11 cellular contexts compared by ENCODE assay signal in genomic region chr6:37501632-37502466, GRCh38. TPM values are rescaled to one million over a fixed set of nuclear protein-coding genes. Genes with fewer than 3 reads are reported as not detected.
DNase-seq lines count a peak whose midpoint lies in the region; ATAC-seq and TF ChIP-seq lines count a peak whose summit lies in the region.
"Had no signal": no experiment of that assay in that cellular context is flagged by ENCODE, and none has a peak within 500 bp of the region (broad histone marks: within the 10 kb centered on the region; RNA-seq: fewer than 3 reads in every experiment).

No MANE protein-coding gene starts in this region.

- peak overlapping the region; percentile 91 for H3K27ac ChIP-seq in CD8-positive, alpha-beta T cell (ENCODE audit: low read depth, low read length)
- no peak overlapping the region for H3K27ac ChIP-seq in esophagus muscularis mucosa (replicated peaks in 1 of 4)

- peaks cover 3% of the 10 kb centered on the region for H3K36me3 Mint-ChIP-seq in CD8-positive, alpha-beta T cell
- peaks cover 31% of the 10 kb centered on the region for H3K36me3 Mint-ChIP-seq in activated T-helper 17 cell treated with anti-CD3 and anti-CD28 coated beads, Interleukin-2, amount 50 U/mL, for 72 hours (ENCODE audit: low read depth)
- no peaks in the 10 kb centered on the region for H3K36me3 Mint-ChIP-seq in naive B cell

- peak overlapping the region; percentile 66 for H3K4me3 Mint-ChIP-seq in CD8-positive, alpha-beta T cell
- peak overlapping the region; percentile 86 for H3K4me3 Mint-ChIP-seq in activated T-helper 17 cell treated with anti-CD3 and anti-CD28 coated beads, Interleukin-2, amount 50 U/mL, for 72 hours
- H3K4me3 Mint-ChIP-seq in naive B cell = peak overlapping the region; percentile 17 to 86 (median 74)

- CTCF ChIA-PET in CD8-positive, alpha-beta T cell (lab: Charles Lee) = interaction anchor here (0.7 to 8.1 kb wide), 8 partner anchors 11 to 64 kb away, joined by 3 to 65 read pairs (median 4); no protein-coding TSS in a partner anchor

- no peak for TF ChIP-seq POLR2A in esophagus muscularis mucosa (IDR thresholded peaks at IDR 0.05; ENCODE audit: low read depth)

- no peaks in the 10 kb centered on the region for H3K27me3 ChIP-seq in CD8-positive, alpha-beta T cell (ENCODE audit: insufficient read depth, low read length)
- no peaks in the 10 kb centered on the region for H3K27me3 ChIP-seq in esophagus muscularis mucosa

- H3K9me3 ChIP-seq in CD8-positive, alpha-beta T cell (ENCODE audit: low read length) = no peaks in the 10 kb centered on the region
- no peaks in the 10 kb centered on the region for H3K9me3 ChIP-seq in esophagus muscularis mucosa

- H3K36me3 ChIP-seq in CD8-positive, alpha-beta T cell (ENCODE audit: insufficient read depth, low read length) = no peaks in the 10 kb centered on the region
- H3K36me3 ChIP-seq in esophagus muscularis mucosa = no peaks in the 10 kb centered on the region

- no peak overlapping the region for H3K4me3 ChIP-seq in CD8-positive, alpha-beta T cell (ENCODE audit: low read depth, low read length)
- no peak overlapping the region for H3K4me3 ChIP-seq in esophagus muscularis mucosa

- H3K27me3 Mint-ChIP-seq in CD8-positive, alpha-beta T cell (ENCODE audit: low read depth) = no peaks in the 10 kb centered on the region
- H3K27me3 Mint-ChIP-seq in activated T-helper 17 cell treated with anti-CD3 and anti-CD28 coated beads, Interleukin-2, amount 50 U/mL, for 72 hours = no peaks in the 10 kb centered on the region
- no peaks in the 10 kb centered on the region for H3K27me3 Mint-ChIP-seq in naive B cell

- peaks cover 88% of the 10 kb centered on the region for H3K4me1 Mint-ChIP-seq in CD8-positive, alpha-beta T cell (ENCODE audit: low read depth)
- H3K4me1 Mint-ChIP-seq in activated T-helper 17 cell treated with anti-CD3 and anti-CD28 coated beads, Interleukin-2, amount 50 U/mL, for 72 hours = peaks cover 53% of the 10 kb centered on the region
- H3K4me1 Mint-ChIP-seq in naive B cell = peaks cover 45 to 86% (median 54%) of the 10 kb centered on the region in 3 donors

- peak overlapping the region; percentile 98 for H3K27ac Mint-ChIP-seq in CD8-positive, alpha-beta T cell
- H3K27ac Mint-ChIP-seq in activated T-helper 17 cell treated with anti-CD3 and anti-CD28 coated beads, Interleukin-2, amount 50 U/mL, for 72 hours = peak overlapping the region; percentile 97
- H3K27ac Mint-ChIP-seq in naive B cell = peak overlapping the region; percentile 98 to 100 (median 99)

- TF ChIP-seq CTCF in CD8-positive, alpha-beta T cell (IDR thresholded peaks at IDR 0.05) = no peak
- TF ChIP-seq CTCF in esophagus muscularis mucosa (IDR thresholded peaks at IDR 0.05) = no peak

- 81% methylated on average over 10 of the region's 10 CpGs for WGBS in esophagus muscularis mucosa

- ATAC-seq in CD8-positive, alpha-beta T cell = peak; percentile 8
- no peak for ATAC-seq in activated T-helper 17 cell treated with anti-CD3 and anti-CD28 coated beads, Interleukin-2, amount 50 U/mL, for 72 hours (replicated peaks)
- ATAC-seq in naive B cell (ENCODE audit: low read depth in 2 of 2) = peak in 1 of 2 donors; percentile 11

- H3K4me1 ChIP-seq in CD8-positive, alpha-beta T cell (ENCODE audit: insufficient read depth, low read length) = peaks cover 84% of the 10 kb centered on the region
- H3K4me1 ChIP-seq in esophagus muscularis mucosa = peaks cover 5 to 12% (median 8%) of the 10 kb centered on the region in 4 donors

- DNase-seq in CD8-positive, alpha-beta T cell = peak in 4 of 7 experiments; percentile 40 to 67 (median 54)
- DNase-seq in KG1 (lab: John Stamatoyannopoulos, UW) = peak; percentile 59
- DNase-seq in naive B cell = peak; percentile 21
- no peak for DNase-seq in esophagus muscularis mucosa (ENCODE audit: extremely low spot score)
- no peak for DNase-seq in superior temporal gyrus (ENCODE audit: extremely low spot score)
- no peak for DNase-seq in cerebellar cortex (ENCODE audit: low spot score)
- DNase-seq: Calu3, cerebellar nuclear complex, GOT3, SW 1271 had no signal

- POLR2A ChIA-PET in CD8-positive, alpha-beta T cell (lab: Charles Lee) = interaction anchor here (0.9 to 10.6 kb wide), 10 partner anchors 10 to 196 kb away, joined by 3 to 207 read pairs (median 5); partner anchors contain the start of genes CMTR1 and MDGA1

- H3K9me3 Mint-ChIP-seq in CD8-positive, alpha-beta T cell = no peaks in the 10 kb centered on the region
- H3K9me3 Mint-ChIP-seq in activated T-helper 17 cell treated with anti-CD3 and anti-CD28 coated beads, Interleukin-2, amount 50 U/mL, for 72 hours = no peaks in the 10 kb centered on the region
- H3K9me3 Mint-ChIP-seq in naive B cell = no peaks in the 10 kb centered on the region

- no peak for TF ChIP-seq EP300 in esophagus muscularis mucosa (IDR thresholded peaks at IDR 0.05)

- intact Hi-C loops in CD8-positive, alpha-beta T cell (cut with DNase I, micrococcal nuclease) = loop anchor here in 1 of 2 experiments (1.0 to 5.0 kb wide), 5 partner anchors 14 to 245 kb away; partner anchors contain the start of genes CMTR1, TBC1D22B and TMEM217
- intact Hi-C loops in esophagus muscularis mucosa (cut with DNase I) = no loop called here

RNA-seq across cellular contexts. Expression of gene CCDC167, which starts 2.2 kb away (rescaled TPM):
- total RNA-seq in CD8-positive, alpha-beta T cell = 1 to 10 TPM; 5.4 to 6.2 TPM
- total RNA-seq in activated T-helper 17 cell treated with anti-CD3 and anti-CD28 coated beads, Interleukin-2, amount 50 U/mL, for 72 hours = 10 to 100 TPM; 39.2 to 78.5 TPM
- 10 to 100 TPM; 35.2 to 61.3 (median 52.4) TPM for polyA plus RNA-seq in naive B cell (ENCODE audit: low read depth in 6 of 6)
- 10 to 100 TPM; 11.1 to 19.1 (median 16.3) TPM for total RNA-seq in esophagus muscularis mucosa

Comparison
In these comparisons a context has a peak if more than half of its experiments do, and no peak if none do; other contexts are left out.
1. DNase-seq: peak in CD8-positive, alpha-beta T cell (4 of 7), KG1 (single experiment) and naive B cell (single experiment); none in esophagus muscularis mucosa (single experiment), superior temporal gyrus (single experiment) and cerebellar cortex (single experiment).
2. Peak in every context shown above with its lines, with median percentiles within 50 percentile points of each other: H3K27ac Mint-ChIP-seq and H3K4me3 Mint-ChIP-seq.